Comparison of ENCODE assay signal across 18 cellular contexts in the genomic region with DNA sequence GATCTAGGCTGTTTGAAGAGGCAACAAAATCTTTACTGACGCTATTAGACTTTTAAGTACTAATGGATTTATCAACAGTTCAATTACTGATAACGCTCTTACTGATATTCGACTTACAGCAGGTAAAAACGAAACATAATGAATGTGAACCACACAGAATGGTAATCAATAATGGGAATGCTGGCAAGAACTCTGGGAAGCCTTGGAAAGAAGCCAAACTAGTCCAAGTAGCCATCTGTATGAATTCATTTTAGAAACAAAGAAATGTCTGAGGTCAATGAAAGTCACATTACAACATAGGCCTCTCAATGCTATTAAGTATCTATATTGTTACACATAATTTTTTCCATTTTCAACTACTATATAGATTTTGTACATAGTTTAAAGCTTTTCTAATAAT.
"Had no signal": no experiment of that assay in that cellular context is flagged by ENCODE, and none has a peak within 500 bp of the region (broad histone marks: within the 10 kb centered on the region; RNA-seq: fewer than 3 reads in every experiment).

No MANE protein-coding gene starts in this region.

- H3K36me3 ChIP-seq: colonic mucosa had no signal

- H3K27ac ChIP-seq: colonic mucosa, lower lobe of right lung, testis, upper lobe of left lung had no signal

- ATAC-seq: activated CD8-positive, alpha-beta T cell treated with anti-CD3 and anti-CD28 coated beads, Interleukin-2, amount 10 ng/mL, durations not matched to agents 7 days and 5 days; activated naive CD4-positive, alpha-beta T cell treated with anti-CD3 and anti-CD28 coated beads, Interleukin-2, amount 50 U/mL, for 72 hours; lower lobe of right lung; sciatic nerve had no signal

- H3K9me3 ChIP-seq: colonic mucosa, lower lobe of right lung, stomach, testis, upper lobe of left lung had no signal

- H3K4me3 ChIP-seq: colonic mucosa, lower lobe of right lung, stomach, testis, upper lobe of left lung had no signal

- DNase-seq: activated CD4-positive, alpha-beta T cell treated with anti-CD3 and anti-CD28 coated beads, Interleukin-2, amount 10 ng/mL, durations not matched to agents 24 days and 14 days; activated CD4-positive, CD25-positive, alpha-beta regulatory T cell; activated CD8-positive, alpha-beta memory T cell treated with anti-CD3 and anti-CD28 coated beads, Interleukin-2, amount 50 U/mL, for 4 hours; activated CD8-positive, alpha-beta T cell treated with anti-CD3 and anti-CD28 coated beads, Interleukin-2, amount 10 ng/mL, durations not matched to agents 7 days and 5 days; activated effector memory CD4-positive, alpha-beta T cell treated with anti-CD3 and anti-CD28 coated beads, Interleukin-2, amount 50 U/mL, for 16 hours; activated T-cell treated with anti-CD3 and anti-CD28 coated beads, Interleukin-2, amount 50 U/mL, for 48 hours; caudate nucleus; colonic mucosa; foreskin fibroblast; immature natural killer cell; lower lobe of right lung; midbrain; stimulated activated CD4-positive, alpha-beta T cell treated with anti-CD3 and anti-CD28 coated beads, Interleukin-1b, Interleukin-23, amount 100 ng/mL, for 48 hours; stomach; testis; upper lobe of left lung had no signal

- H3K27me3 ChIP-seq: colonic mucosa, stomach, testis, upper lobe of left lung had no signal

- H3K4me1 ChIP-seq: colonic mucosa, lower lobe of right lung, testis had no signal
